ENCODE assay signal across 8 cellular contexts in the genomic region with DNA sequence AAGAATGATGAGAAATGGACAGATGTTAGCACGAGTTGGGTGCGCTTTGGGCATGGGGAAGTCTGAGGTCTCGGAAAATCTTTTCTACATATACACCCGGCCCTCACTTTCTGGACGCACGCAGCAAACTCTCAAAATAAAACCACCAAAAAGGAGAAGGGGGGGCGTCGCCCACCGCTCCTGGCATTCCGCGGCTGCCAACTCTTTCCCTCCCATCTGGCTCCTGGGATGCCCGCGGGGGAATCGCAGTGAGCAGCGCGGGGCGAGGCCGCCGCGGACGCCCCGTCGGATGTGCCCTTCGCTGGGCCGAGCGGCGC. TPM values are rescaled to one million over a fixed set of nuclear protein-coding genes. Genes with fewer than 3 reads are reported as not detected.
A peak's percentile ranks its signal among the peaks of the same experiment; 100 is the strongest.
DNase-seq lines count a peak whose midpoint lies in the region; FAIRE-seq and TF ChIP-seq lines count a peak whose summit lies in the region.
"Had no signal": no experiment of that assay in that cellular context is flagged by ENCODE, and none has a peak within 500 bp of the region (broad histone marks: within the 10 kb centered on the region; RNA-seq: fewer than 3 reads in every experiment).

No MANE protein-coding gene starts in this region.

- TF ChIP-seq POLR2A in stomach (IDR thresholded peaks at IDR 0.05): no peak

- H3K27me3 Mint-ChIP-seq in IgD-negative memory B cell: peaks cover 41% of the 10 kb centered on the region

- H3K36me3 ChIP-seq in ascending aorta (peaks cover 0 to 4% of the 10 kb centered on the region in 2 donors), keratinocyte (ENCODE audit: control insufficient read depth in 2 of 2, extremely low read depth in 1 of 2, insufficient read depth in 2 of 2, low read length in 2 of 2) (peaks cover 2 to 4% of the 10 kb centered on the region in 2 experiments), stomach (no peaks in the 10 kb centered on the region)

- H3K4me2 ChIP-seq in keratinocyte (ENCODE audit: control insufficient read depth, extremely low read depth, insufficient read depth, low read depth, low read length): peak overlapping the region; percentile 55

- H3K27ac Mint-ChIP-seq in IgD-negative memory B cell: no peak overlapping the region

- peaks cover 7 to 15% (median 9%) of the 10 kb centered on the region in 3 donors for H3K4me1 Mint-ChIP-seq in IgD-negative memory B cell

- WGBS in stomach, 5 donors: 8 to 17% (median 16%) methylated on average over 11 to 27 of the region's 27 CpGs

- peak overlapping the region; percentile 80 to 89 for H3K4me3 ChIP-seq in ascending aorta
- peak overlapping the region; percentile 81 to 88 (median 85) for H3K4me3 ChIP-seq in keratinocyte (ENCODE audit: control insufficient read depth in 2 of 3, extremely low read depth in 1 of 3, insufficient read depth in 2 of 3, low read depth in 1 of 3, low read length in 3 of 3)
- peak overlapping the region; percentile 76 to 86 (median 84) for H3K4me3 ChIP-seq in stomach

- peak overlapping the region in 3 of 4 donors; percentile 70 to 87 (median 72) for H3K4me3 Mint-ChIP-seq in IgD-negative memory B cell

- intact Hi-C loops in ascending aorta (cut with DNase I) (no loop called here), stomach (cut with DNase I; ENCODE audit: low total_unique reads) (no loop called here)

- peak overlapping the region; percentile 72 for H2AFZ ChIP-seq in keratinocyte (ENCODE audit: control insufficient read depth, low read length)

- peak overlapping the region; percentile 95 to 98 for H3K27ac ChIP-seq in ascending aorta
- H3K27ac ChIP-seq in keratinocyte (ENCODE audit: control insufficient read depth, insufficient read depth, low read length): peak overlapping the region; percentile 54
- peak overlapping the region; percentile 78 to 95 (median 87) for H3K27ac ChIP-seq in stomach

- TF ChIP-seq EP300 in stomach (IDR thresholded peaks at IDR 0.05): no peak

- H3K9ac ChIP-seq in keratinocyte (ENCODE audit: control insufficient read depth, extremely low read depth, insufficient read depth, low read length): peak overlapping the region; percentile 78

- no peak for FAIRE-seq in keratinocyte (lab: Jason Lieb, UNC)

- TF ChIP-seq CTCF in ascending aorta (IDR thresholded peaks at IDR 0.05) (no peak), keratinocyte (optimal IDR thresholded peaks at IDR 0.05 in 1 of 3, IDR thresholded peaks at IDR 0.05 in 1 of 3, conservative IDR thresholded peaks at IDR 0.05 in 1 of 3; ENCODE audit: extremely low read depth in 1 of 3, insufficient read depth in 2 of 3, low read length in 3 of 3) (no peak), stomach (IDR thresholded peaks at IDR 0.05) (no peak)

- no peaks in the 10 kb centered on the region for H3K27me3 ChIP-seq in ascending aorta
- H3K27me3 ChIP-seq in keratinocyte (ENCODE audit: control insufficient read depth, extremely low read depth, insufficient read depth, low read length): no peaks in the 10 kb centered on the region
- H3K27me3 ChIP-seq in stomach: peaks cover 0 to 6% (median 0%) of the 10 kb centered on the region in 3 donors

- dilution Hi-C loops in keratinocyte (cut with MboI; ENCODE audit: extremely low pct_ligation_motif_present, low sequenced_read_pairs): no loop called here

- H3K4me1 ChIP-seq in ascending aorta: peaks cover 0 to 20% of the 10 kb centered on the region in 2 donors
- H3K4me1 ChIP-seq in keratinocyte (ENCODE audit: control insufficient read depth, extremely low read depth, insufficient read depth, low read length): peaks cover 41% of the 10 kb centered on the region
- peaks cover 0 to 44% (median 30%) of the 10 kb centered on the region in 4 donors for H3K4me1 ChIP-seq in stomach

- no peaks in the 10 kb centered on the region for H3K9me1 ChIP-seq in keratinocyte (ENCODE audit: control insufficient read depth, extremely low read depth, insufficient read depth, low read length)

- peaks cover 51% of the 10 kb centered on the region for H3K79me2 ChIP-seq in keratinocyte (ENCODE audit: control insufficient read depth, insufficient read depth, low read length)

- H3K9me3 ChIP-seq in ascending aorta (no peaks in the 10 kb centered on the region), keratinocyte (ENCODE audit: control insufficient read depth, low read depth, low read length) (no peaks in the 10 kb centered on the region), stomach (no peaks in the 10 kb centered on the region)

- H3K9me3 Mint-ChIP-seq in IgD-negative memory B cell: peaks cover 0 to 3% (median 0%) of the 10 kb centered on the region in 3 donors

- peaks cover 2% of the 10 kb centered on the region for H3K36me3 Mint-ChIP-seq in IgD-negative memory B cell

- no peaks in the 10 kb centered on the region for H4K20me1 ChIP-seq in keratinocyte (ENCODE audit: control insufficient read depth, extremely low read depth, insufficient read depth, low read length)

- no peak for DNase-seq in ascending aorta (ENCODE audit: low spot score in 2 of 2)
- no peak for DNase-seq in keratinocyte (ENCODE audit: low read depth, low spot score)
- no peak for DNase-seq in stomach
- no peak for DNase-seq in NCI-H1105 treated with DMSO at 0.1 percent for 48 hours (lab: John Stamatoyannopoulos, UW)
- no peak for DNase-seq in NCI-H345 (lab: John Stamatoyannopoulos, UW)
- DNase-seq in GDM1 (lab: John Stamatoyannopoulos, UW): no peak

RNA-seq across cellular contexts. Expression of a gene that starts 0.7 kb away (rescaled TPM):
- not detected for polyA plus RNA-seq in IgD-negative memory B cell
- total RNA-seq in ascending aorta: 6,655 TPM
- polyA plus RNA-seq in keratinocyte: 333 to 459 TPM (median 413 TPM) in 3 replicates
- polyA plus RNA-seq in keratinocyte (2011; ENCODE audit: low read depth): 88.3 TPM
- 261 and 339 TPM in 2 replicates for polyA plus RNA-seq in keratinocyte (2011; cell fraction: cytosol; rRNA removed)
- 517 and 626 TPM in 2 replicates for polyA plus RNA-seq in keratinocyte (2011; cell fraction: nucleus; rRNA removed)
- 111 and 285 TPM in 2 replicates for polyA plus RNA-seq in keratinocyte (2012; ENCODE audit: low replicate concordance)
- 50.8 to 61.4 TPM (median 51.7 TPM) in 3 replicates for polyA minus RNA-seq in keratinocyte
- 394 TPM for polyA minus RNA-seq in keratinocyte (2011; cell fraction: cytosol; rRNA and poly(A)+ RNA removed)
- polyA minus RNA-seq in keratinocyte (2011; cell fraction: nucleus; rRNA and poly(A)+ RNA removed): 190 and 209 TPM in 2 replicates
- 100 to 1,000 TPM; 188 to 972 (median 281) TPM for total RNA-seq in stomach
- 100 to 1,000 TPM in 1 of 3 donors, 10 to 100 TPM in 2; 71.8 to 199 (median 85.9) TPM for polyA plus RNA-seq in stomach
- total RNA-seq: activated CD8-positive, alpha-beta memory T cell treated with anti-CD3 and anti-CD28 coated beads for 36 hours had no signal

Comparison
In these comparisons a context has a peak if more than half of its experiments do, and no peak if none do; other contexts are left out.
1. RNA of a gene that starts 0.7 kb away (polyA plus RNA-seq): 88.3 to 626 TPM in keratinocyte and 71.8 to 199 TPM in stomach; not detected in IgD-negative memory B cell (single experiment); every median in the first group is over 10 times any median in the second.
2. Peak in every context shown above with its lines, with median percentiles within 50 percentile points of each other: H3K27ac ChIP-seq and H3K4me3 ChIP-seq.